Comparison of ENCODE assay signal across 24 cellular contexts in the genomic region with DNA sequence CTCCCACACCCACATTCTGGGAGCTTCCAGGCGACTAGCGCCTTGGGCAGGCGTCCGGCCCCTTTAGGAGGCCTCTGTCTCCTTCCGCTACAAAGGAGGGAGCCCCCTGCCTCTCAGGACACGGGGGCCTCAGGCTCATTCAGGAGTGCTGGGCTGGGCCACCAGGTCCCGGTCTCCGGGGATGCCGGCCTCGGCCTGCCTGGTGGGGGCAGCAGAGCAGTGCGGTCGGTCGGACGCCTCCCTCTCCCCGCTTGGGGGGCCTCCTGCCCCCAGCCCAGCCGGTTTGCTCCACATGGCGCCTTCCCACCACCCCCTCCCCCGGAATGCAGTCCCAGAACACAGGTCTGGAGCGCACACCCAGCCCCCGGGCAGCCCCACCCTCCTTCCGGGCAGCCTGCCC. TPM values are rescaled to one million over a fixed set of nuclear protein-coding genes. Genes with fewer than 3 reads are reported as not detected.
A peak's percentile ranks its signal among the peaks of the same experiment; 100 is the strongest.
DNase-seq lines count a peak whose midpoint lies in the region; ATAC-seq and TF ChIP-seq lines count a peak whose summit lies in the region.
"Had no signal": no experiment of that assay in that cellular context is flagged by ENCODE, and none has a peak within 500 bp of the region (broad histone marks: within the 10 kb centered on the region; RNA-seq: fewer than 3 reads in every experiment).

No MANE protein-coding gene starts in this region.

- no peaks in the 10 kb centered on the region for H3K27me3 Mint-ChIP-seq in GM23338 (ENCODE audit: insufficient read depth, low read depth, poor library complexity)

- no peaks in the 10 kb centered on the region for H3K79me2 ChIP-seq in GM23338 (replicated peaks; ENCODE audit: insufficient read depth)

- H3K36me3 Mint-ChIP-seq in GM23338 (ENCODE audit: low read depth), result no peaks in the 10 kb centered on the region
- H3K36me3 Mint-ChIP-seq: CD8-positive, alpha-beta T cell had no signal

- H3K4me3 ChIP-seq in GM23338 (no peak overlapping the region), Panc1 (ENCODE audit: low read depth in 2 of 2, low read length in 2 of 2) (no peak overlapping the region), mucosa of descending colon (no peak overlapping the region)
- H3K4me3 ChIP-seq: BLaER1 treated with 17β-estradiol and CSF1 and Interleukin-3, amounts not matched to agents 10 nM and 100 nM; GM12878; SJSA1 had no signal

- intact Hi-C loops in Panc1 (cut with micrococcal nuclease; ENCODE audit: unreplicated experiment) (no loop called here), left ventricle myocardium superior (cut with micrococcal nuclease) (no loop called here), mucosa of descending colon (cut with DNase I, micrococcal nuclease) (no loop called here)

- CTCF ChIA-PET in Panc1 (lab: Charles Lee), result interaction anchor here (0.6 to 0.9 kb wide), 5 partner anchors 25 to 183 kb away, joined by 3 to 4 read pairs (median 3); no protein-coding TSS in a partner anchor

- BruUV-seq in Panc1 (replicated peaks; lab: Mats Ljungman, UMichigan), result no TSS peak

- H3K9me3 Mint-ChIP-seq in GM23338, result no peaks in the 10 kb centered on the region
- H3K9me3 Mint-ChIP-seq: CD8-positive, alpha-beta T cell had no signal

- H3K4me1 Mint-ChIP-seq in GM23338, result no peaks in the 10 kb centered on the region

- TF ChIP-seq CTCF in GM23338 (conservative IDR thresholded peaks at IDR 0.05; ENCODE audit: low read depth in 2 of 2), result no peak
- TF ChIP-seq CTCF in Panc1 (IDR thresholded peaks at IDR 0.05), result no peak
- TF ChIP-seq CTCF in mucosa of descending colon (IDR thresholded peaks at IDR 0.05), result no peak

- H3K4me1 ChIP-seq in GM23338 (ENCODE audit: insufficient read depth), result no peaks in the 10 kb centered on the region
- H3K4me1 ChIP-seq in Panc1 (ENCODE audit: control insufficient read depth, insufficient read depth, low read length), result no peaks in the 10 kb centered on the region
- H3K4me1 ChIP-seq in mucosa of descending colon (ENCODE audit: low read depth), result no peaks in the 10 kb centered on the region
- H3K4me1 ChIP-seq: BLaER1 treated with 17β-estradiol and CSF1 and Interleukin-3, amounts not matched to agents 10 nM and 100 nM; SJSA1 had no signal

- H3K36me3 ChIP-seq in GM23338 (ENCODE audit: insufficient read depth) (no peaks in the 10 kb centered on the region), Panc1 (ENCODE audit: control insufficient read depth, insufficient read depth, low read length) (no peaks in the 10 kb centered on the region), mucosa of descending colon (ENCODE audit: low read depth) (no peaks in the 10 kb centered on the region)
- H3K36me3 ChIP-seq: BLaER1 treated with 17β-estradiol and CSF1 and Interleukin-3, amounts not matched to agents 10 nM and 100 nM; SJSA1 had no signal

- ATAC-seq in GM23338 (peak; percentile 78), Panc1 (peak; percentile 72), left ventricle myocardium superior (peak; percentile 65), mucosa of descending colon (peak; percentile 45), GM18511 (IDR thresholded peaks at IDR 0.05; ENCODE audit: unreplicated experiment) (no peak), HG02981 (IDR thresholded peaks at IDR 0.05; ENCODE audit: unreplicated experiment) (no peak), HG02678 (IDR thresholded peaks at IDR 0.05; ENCODE audit: unreplicated experiment) (no peak)
- ATAC-seq: CD8-positive, alpha-beta T cell; GM12878 had no signal

- no peaks in the 10 kb centered on the region for H3K27me3 ChIP-seq in GM23338 (ENCODE audit: insufficient read depth)
- no peaks in the 10 kb centered on the region for H3K27me3 ChIP-seq in Panc1 (ENCODE audit: control insufficient read depth, insufficient read depth, low read length)
- H3K27me3 ChIP-seq: BLaER1 treated with 17β-estradiol and CSF1 and Interleukin-3, amounts not matched to agents 10 nM and 100 nM; SJSA1 had no signal

- DNase-seq in GM23338 (ENCODE audit: low spot score) (no peak), Panc1 (ENCODE audit: low read depth, low spot score) (no peak), left ventricle myocardium superior (no peak), mucosa of descending colon (no peak), SW480 (ENCODE audit: low spot score) (no peak)
- DNase-seq: Calu3; CD8-positive, alpha-beta T cell; GF-D8; Karpas-422; NCI-H1417 treated with DMSO at 0.1 percent for 48 hours; NCI-H1930; NCI-H748 treated with DMSO at 0.1 percent for 48 hours; OCI-M1; SW 1271 had no signal

- POLR2A ChIA-PET in Panc1 (lab: Charles Lee), result no interaction called here

- no peak overlapping the region for H3K4me2 ChIP-seq in GM23338
- H3K4me2 ChIP-seq: BLaER1 treated with 17β-estradiol and CSF1 and Interleukin-3, amounts not matched to agents 10 nM and 100 nM had no signal

- no peaks in the 10 kb centered on the region for H4K20me1 ChIP-seq in GM23338 (replicated peaks; ENCODE audit: insufficient read depth)
- H4K20me1 ChIP-seq: BLaER1 treated with 17β-estradiol and CSF1 and Interleukin-3, amounts not matched to agents 10 nM and 100 nM had no signal

- H3K9me2 ChIP-seq in GM23338 (ENCODE audit: insufficient read depth), result no peaks in the 10 kb centered on the region

- no peak overlapping the region for H3K27ac Mint-ChIP-seq in GM23338
- H3K27ac Mint-ChIP-seq: CD8-positive, alpha-beta T cell had no signal

- no peak overlapping the region for H3K4me3 Mint-ChIP-seq in GM23338
- H3K4me3 Mint-ChIP-seq: CD8-positive, alpha-beta T cell had no signal

- H2AFZ ChIP-seq in GM23338, result no peak overlapping the region

- no peaks in the 10 kb centered on the region for H3F3A ChIP-seq in GM23338 (replicated peaks; ENCODE audit: low read depth)

- in situ Hi-C loops in Panc1 (cut with HindIII; ENCODE audit: low pct_unique_long_range_greater_than_20kb, low sequenced_read_pairs), result no loop called here

- H3K9me3 ChIP-seq in Panc1 (ENCODE audit: control insufficient read depth, insufficient read depth, low read depth, low read length), result no peaks in the 10 kb centered on the region
- H3K9me3 ChIP-seq in mucosa of descending colon, result no peaks in the 10 kb centered on the region
- H3K9me3 ChIP-seq: BLaER1 treated with 17β-estradiol and CSF1 and Interleukin-3, amounts not matched to agents 10 nM and 100 nM; SJSA1 had no signal

- no peak overlapping the region for H3K27ac ChIP-seq in GM23338 (ENCODE audit: low read depth)
- H3K27ac ChIP-seq in Panc1 (ENCODE audit: low read length), result no peak overlapping the region
- H3K27ac ChIP-seq: BLaER1 treated with 17β-estradiol and CSF1 and Interleukin-3, amounts not matched to agents 10 nM and 100 nM; RWPE1; SJSA1 had no signal

TF ChIP-seq in GM23338, 12 proteins besides CTCF, POLR2A, EP300 and RAD21 (continues in another document):
- TF ChIP-seq, protein P1, sequence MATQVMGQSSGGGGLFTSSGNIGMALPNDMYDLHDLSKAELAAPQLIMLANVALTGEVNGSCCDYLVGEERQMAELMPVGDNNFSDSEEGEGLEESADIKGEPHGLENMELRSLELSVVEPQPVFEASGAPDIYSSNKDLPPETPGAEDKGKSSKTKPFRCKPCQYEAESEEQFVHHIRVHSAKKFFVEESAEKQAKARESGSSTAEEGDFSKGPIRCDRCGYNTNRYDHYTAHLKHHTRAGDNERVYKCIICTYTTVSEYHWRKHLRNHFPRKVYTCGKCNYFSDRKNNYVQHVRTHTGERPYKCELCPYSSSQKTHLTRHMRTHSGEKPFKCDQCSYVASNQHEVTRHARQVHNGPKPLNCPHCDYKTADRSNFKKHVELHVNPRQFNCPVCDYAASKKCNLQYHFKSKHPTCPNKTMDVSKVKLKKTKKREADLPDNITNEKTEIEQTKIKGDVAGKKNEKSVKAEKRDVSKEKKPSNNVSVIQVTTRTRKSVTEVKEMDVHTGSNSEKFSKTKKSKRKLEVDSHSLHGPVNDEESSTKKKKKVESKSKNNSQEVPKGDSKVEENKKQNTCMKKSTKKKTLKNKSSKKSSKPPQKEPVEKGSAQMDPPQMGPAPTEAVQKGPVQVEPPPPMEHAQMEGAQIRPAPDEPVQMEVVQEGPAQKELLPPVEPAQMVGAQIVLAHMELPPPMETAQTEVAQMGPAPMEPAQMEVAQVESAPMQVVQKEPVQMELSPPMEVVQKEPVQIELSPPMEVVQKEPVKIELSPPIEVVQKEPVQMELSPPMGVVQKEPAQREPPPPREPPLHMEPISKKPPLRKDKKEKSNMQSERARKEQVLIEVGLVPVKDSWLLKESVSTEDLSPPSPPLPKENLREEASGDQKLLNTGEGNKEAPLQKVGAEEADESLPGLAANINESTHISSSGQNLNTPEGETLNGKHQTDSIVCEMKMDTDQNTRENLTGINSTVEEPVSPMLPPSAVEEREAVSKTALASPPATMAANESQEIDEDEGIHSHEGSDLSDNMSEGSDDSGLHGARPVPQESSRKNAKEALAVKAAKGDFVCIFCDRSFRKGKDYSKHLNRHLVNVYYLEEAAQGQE (IDR thresholded peaks at IDR 0.05; ENCODE audit: unreplicated experiment), result no peak
- TF ChIP-seq, protein P2, sequence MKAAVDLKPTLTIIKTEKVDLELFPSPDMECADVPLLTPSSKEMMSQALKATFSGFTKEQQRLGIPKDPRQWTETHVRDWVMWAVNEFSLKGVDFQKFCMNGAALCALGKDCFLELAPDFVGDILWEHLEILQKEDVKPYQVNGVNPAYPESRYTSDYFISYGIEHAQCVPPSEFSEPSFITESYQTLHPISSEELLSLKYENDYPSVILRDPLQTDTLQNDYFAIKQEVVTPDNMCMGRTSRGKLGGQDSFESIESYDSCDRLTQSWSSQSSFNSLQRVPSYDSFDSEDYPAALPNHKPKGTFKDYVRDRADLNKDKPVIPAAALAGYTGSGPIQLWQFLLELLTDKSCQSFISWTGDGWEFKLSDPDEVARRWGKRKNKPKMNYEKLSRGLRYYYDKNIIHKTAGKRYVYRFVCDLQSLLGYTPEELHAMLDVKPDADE (IDR thresholded peaks at IDR 0.05), result no peak
- no peak for TF ChIP-seq JUNB (IDR thresholded peaks at IDR 0.05; ENCODE audit: unreplicated experiment)

RNA-seq across cellular contexts. Expression of a gene that starts 21.9 kb away (rescaled TPM):
- total RNA-seq in GM23338 (2014; rRNA removed; shearing (Covaris generic)), result 63.3 and 91.5 TPM in 2 replicates
- 84.7 and 92.0 TPM in 2 replicates for polyA plus RNA-seq in GM23338 (2016; fragmentation: Nextera tagmentation; extraction: Ambion mirVana)
- 123 TPM for total RNA-seq in Panc1 (2021; ENCODE audit: unreplicated experiment)
- polyA plus RNA-seq in Panc1 (2012; ENCODE audit: insufficient read length), result 200 TPM
- total RNA-seq in left ventricle myocardium superior, result 102 TPM
- 100 to 1,000 TPM in 1 of 3 donors, 10 to 100 TPM in 2; 42.5 to 105 (median 56.1) TPM for total RNA-seq in mucosa of descending colon

RNA-seq across cellular contexts. Expression of a gene that starts 28.6 kb away (rescaled TPM):
- 0.76 TPM in 1 of 2 replicates, not detected in the other for total RNA-seq in GM23338 (2014; rRNA removed; shearing (Covaris generic))
- 0.86 and 1.2 TPM in 2 replicates for polyA plus RNA-seq in GM23338 (2016; fragmentation: Nextera tagmentation; extraction: Ambion mirVana)
- total RNA-seq in Panc1 (2021; ENCODE audit: unreplicated experiment) (1,268 TPM), left ventricle myocardium superior (738 TPM), mucosa of descending colon (10 to 100 TPM in 2 of 3 donors, 1 to 10 TPM in 1; 5.8 to 59.3 (median 13.5) TPM)
- 3,677 TPM for polyA plus RNA-seq in Panc1 (2012; ENCODE audit: insufficient read length)
- total RNA-seq: CD8-positive, alpha-beta T cell; SJSA1 had no signal

RNA-seq across cellular contexts. Expression of a gene that starts 49.5 kb away (rescaled TPM):
- not detected in 2 replicates for total RNA-seq in GM23338 (2014; rRNA removed; shearing (Covaris generic))
- polyA plus RNA-seq in GM23338 (2016; fragmentation: Nextera tagmentation; extraction: Ambion mirVana), result not detected in 2 replicates
- total RNA-seq in Panc1 (2021; ENCODE audit: unreplicated experiment) (0.41 TPM), left ventricle myocardium superior (46.1 TPM), mucosa of descending colon (1 to 10 TPM in 1 of 3 donors, under 1 TPM in 1, not detected in 1; 0.72 to 2.7 TPM)
- polyA plus RNA-seq in Panc1 (2012; ENCODE audit: insufficient read length), result not detected
- total RNA-seq: Calu3, GM12878, H4, HT-29, MCF 10A had no signal

Comparison
In these comparisons a context has a peak if more than half of its experiments do, and no peak if none do; other contexts are left out.
1. ATAC-seq: peak in GM23338 (single experiment), Panc1 (single experiment), left ventricle myocardium superior (single experiment) and mucosa of descending colon (single experiment); none in GM18511 (single experiment), HG02981 (single experiment) and HG02678 (single experiment).
2. RNA of a gene that starts 28.6 kb away (total RNA-seq): 1,268 TPM in Panc1 (single experiment) and 738 TPM in left ventricle myocardium superior (single experiment); 5.8 to 59.3 TPM in mucosa of descending colon and 0.76 TPM in GM23338; every median in the first group is over 10 times any median in the second.
3. RNA of a gene that starts 49.5 kb away (total RNA-seq): 46.1 TPM in left ventricle myocardium superior (single experiment); 0.72 to 2.7 TPM in mucosa of descending colon, 0.41 TPM in Panc1 (single experiment) and not detected in GM23338; every median in the first group is over 10 times any median in the second.